11 cellular contexts compared by ENCODE assay signal in the genomic region with DNA sequence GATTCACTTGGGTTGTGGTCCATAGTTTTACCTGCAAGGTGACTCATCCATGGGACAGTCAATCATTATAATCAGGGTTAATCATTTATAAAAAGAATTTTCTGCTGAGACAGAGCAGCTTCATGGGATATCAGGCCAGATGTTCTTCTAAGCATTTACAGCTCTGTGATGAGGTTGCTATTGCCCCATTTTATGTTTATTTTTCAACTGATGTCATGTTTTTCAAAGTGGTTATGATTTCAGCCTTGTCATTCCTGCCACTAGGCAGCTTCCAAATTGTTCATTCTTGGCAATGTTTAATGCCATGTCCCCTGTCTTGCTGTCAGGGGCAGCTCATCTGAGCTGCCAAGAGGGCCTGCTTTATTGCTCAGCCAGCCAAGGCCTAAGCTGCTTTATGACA. TPM values are rescaled to one million over a fixed set of nuclear protein-coding genes. Genes with fewer than 3 reads are reported as not detected.
DNase-seq lines count a peak whose midpoint lies in the region; ATAC-seq and TF ChIP-seq lines count a peak whose summit lies in the region.
"Had no signal": no experiment of that assay in that cellular context is flagged by ENCODE, and none has a peak within 500 bp of the region (broad histone marks: within the 10 kb centered on the region; RNA-seq: fewer than 3 reads in every experiment).

No MANE protein-coding gene starts in this region.

- no peak for TF ChIP-seq RAD21 in HCT116 (IDR thresholded peaks at IDR 0.05; ENCODE audit: low read depth)

- H3K4me1 ChIP-seq in HCT116 (ENCODE audit: control insufficient read depth in 1 of 2, insufficient read depth in 2 of 2, low read length in 2 of 2) = peaks cover 19 to 29% of the 10 kb centered on the region in 2 experiments
- H3K4me1 ChIP-seq in hepatocyte (ENCODE audit: insufficient read depth) = peaks cover 27% of the 10 kb centered on the region
- peaks cover 0 to 9% (median 5%) of the 10 kb centered on the region in 5 donors for H3K4me1 ChIP-seq in subcutaneous abdominal adipose tissue (ENCODE audit: control insufficient read depth in 5 of 5, insufficient read depth in 5 of 5, low read length in 5 of 5)

- peaks cover 5% of the 10 kb centered on the region for H3K36me3 Mint-ChIP-seq in activated CD8-positive, alpha-beta memory T cell treated with anti-CD3 and anti-CD28 coated beads, Interleukin-2, amount 10 ng/mL, durations not matched to agents 7 days and 5 days
- H3K36me3 Mint-ChIP-seq in progenitor cell of endocrine pancreas (ENCODE audit: insufficient read depth) = no peaks in the 10 kb centered on the region

- no peaks in the 10 kb centered on the region for H3K79me2 ChIP-seq in HCT116 (ENCODE audit: insufficient read depth, low read length)
- H3K79me2 ChIP-seq in hepatocyte = no peaks in the 10 kb centered on the region

- no peak overlapping the region for H3K4me3 ChIP-seq in HCT116 (replicated peaks in 1 of 2; ENCODE audit: low read depth in 1 of 2, low read length in 2 of 2)
- H3K4me3 ChIP-seq in brain microvascular endothelial cell (ENCODE audit: low read depth, low read length) = no peak overlapping the region
- no peak overlapping the region for H3K4me3 ChIP-seq in hepatocyte
- H3K4me3 ChIP-seq in subcutaneous abdominal adipose tissue (ENCODE audit: low read depth in 1 of 5, low read length in 5 of 5) = no peak overlapping the region
- H3K4me3 ChIP-seq: lung had no signal

- RAD21 ChIA-PET in HCT116 (lab: Charles Lee; ENCODE audit: low non-redundant PET in 1 of 2, low total read pairs in 2 of 2, uncharacterized antibody in 2 of 2, unreplicated experiment in 2 of 2) = no interaction called here

- CTCF ChIA-PET in HCT116 (lab: Charles Lee) = interaction anchor here (3.0 kb wide), 1 partner anchor 15 kb away, joined by 9 read pairs; no protein-coding TSS in a partner anchor
- CTCF ChIA-PET in activated CD8-positive, alpha-beta memory T cell treated with anti-CD3 and anti-CD28 coated beads, Interleukin-2, amount 10 ng/mL, durations not matched to agents 7 days and 5 days (lab: Charles Lee) = interaction anchor here (0.6 to 2.4 kb wide), 2 partner anchors 10 to 101 kb away, joined by 3 to 7 read pairs; no protein-coding TSS in a partner anchor

- intact Hi-C loops in HCT116 (cut with micrococcal nuclease) = no loop called here

- H3K4me2 ChIP-seq in HCT116 (ENCODE audit: low read length) = peak overlapping the region; percentile 40
- peak overlapping the region; percentile 3 for H3K4me2 ChIP-seq in hepatocyte

- POLR2A ChIA-PET in HCT116 (lab: Charles Lee) = no interaction called here

- TF ChIP-seq POLR2A in HCT116 (IDR thresholded peaks at IDR 0.05; ENCODE audit: borderline replicate concordance, extremely low read depth, insufficient read depth, insufficient read length) = no peak

- no peaks in the 10 kb centered on the region for H3K9me3 ChIP-seq in HCT116 (ENCODE audit: control insufficient read depth in 1 of 2, insufficient read depth in 1 of 2, low read depth in 1 of 2, low read length in 2 of 2)
- H3K9me3 ChIP-seq in hepatocyte (ENCODE audit: low read depth) = no peaks in the 10 kb centered on the region
- H3K9me3 ChIP-seq in subcutaneous abdominal adipose tissue (ENCODE audit: control insufficient read depth in 5 of 5, low read length in 5 of 5) = no peaks in the 10 kb centered on the region

- no TSS peak for BruUV-seq in HCT116 (replicated peaks; lab: Mats Ljungman, UMichigan)

- no peak overlapping the region for H3K4me3 Mint-ChIP-seq in activated CD8-positive, alpha-beta memory T cell treated with anti-CD3 and anti-CD28 coated beads, Interleukin-2, amount 10 ng/mL, durations not matched to agents 7 days and 5 days
- no peak overlapping the region for H3K4me3 Mint-ChIP-seq in progenitor cell of endocrine pancreas (ENCODE audit: low read depth)

- no peak overlapping the region for H3K27ac ChIP-seq in HCT116 (ENCODE audit: low read depth, low read length)
- H3K27ac ChIP-seq in brain microvascular endothelial cell = no peak overlapping the region
- peak overlapping the region; percentile 92 for H3K27ac ChIP-seq in hepatocyte
- peak overlapping the region; percentile 20 for H3K27ac ChIP-seq in subcutaneous abdominal adipose tissue (ENCODE audit: low read depth, low read length)
- H3K27ac ChIP-seq: VCaP had no signal

- H4K20me1 ChIP-seq in HCT116 (ENCODE audit: insufficient read depth) (no peaks in the 10 kb centered on the region), hepatocyte (ENCODE audit: insufficient read depth, poor library complexity, severe bottlenecking) (no peaks in the 10 kb centered on the region)

- H3K27me3 ChIP-seq in HCT116 (ENCODE audit: insufficient read depth, low read length) = no peaks in the 10 kb centered on the region
- H3K27me3 ChIP-seq in brain microvascular endothelial cell (replicated peaks) = no peaks in the 10 kb centered on the region
- H3K27me3 ChIP-seq in hepatocyte = no peaks in the 10 kb centered on the region
- H3K27me3 ChIP-seq in subcutaneous abdominal adipose tissue (ENCODE audit: control insufficient read depth in 5 of 5, insufficient read depth in 4 of 5, low read length in 5 of 5) = no peaks in the 10 kb centered on the region

- ATAC-seq in HCT116 = 0 out of 2 replicates have a peak, but pooled peaks have one; percentile 44
- no peak for ATAC-seq in activated CD8-positive, alpha-beta memory T cell treated with anti-CD3 and anti-CD28 coated beads, Interleukin-2, amount 10 ng/mL, durations not matched to agents 7 days and 5 days
- no peak for ATAC-seq in GM18502 (IDR thresholded peaks at IDR 0.05; ENCODE audit: poor library complexity, unreplicated experiment)

- H2AFZ ChIP-seq in HCT116 (ENCODE audit: low read depth, low read length, poor library complexity, severe bottlenecking) (no peak overlapping the region), hepatocyte (no peak overlapping the region)

- in situ Hi-C loops in brain microvascular endothelial cell (cut with HindIII; ENCODE audit: low pct_ligation_motif_present, low sequenced_read_pairs) = no loop called here

- H3K27me3 Mint-ChIP-seq in activated CD8-positive, alpha-beta memory T cell treated with anti-CD3 and anti-CD28 coated beads, Interleukin-2, amount 10 ng/mL, durations not matched to agents 7 days and 5 days = peaks cover 4% of the 10 kb centered on the region
- no peaks in the 10 kb centered on the region for H3K27me3 Mint-ChIP-seq in progenitor cell of endocrine pancreas

- H3K4me1 Mint-ChIP-seq in activated CD8-positive, alpha-beta memory T cell treated with anti-CD3 and anti-CD28 coated beads, Interleukin-2, amount 10 ng/mL, durations not matched to agents 7 days and 5 days = no peaks in the 10 kb centered on the region
- H3K4me1 Mint-ChIP-seq in progenitor cell of endocrine pancreas (ENCODE audit: low read depth) = peaks cover 1% of the 10 kb centered on the region

- no peaks in the 10 kb centered on the region for H3K9me3 Mint-ChIP-seq in activated CD8-positive, alpha-beta memory T cell treated with anti-CD3 and anti-CD28 coated beads, Interleukin-2, amount 10 ng/mL, durations not matched to agents 7 days and 5 days (ENCODE audit: low read depth)
- peaks cover 6% of the 10 kb centered on the region for H3K9me3 Mint-ChIP-seq in progenitor cell of endocrine pancreas (ENCODE audit: low read depth)

- DNase-seq in HCT116 (ENCODE audit: low read depth, low spot score) (no peak), brain microvascular endothelial cell (peak; percentile 45), hepatocyte (ENCODE audit: low spot score) (peak; percentile 71), progenitor cell of endocrine pancreas (ENCODE audit: low spot score, unreplicated experiment) (no peak)
- no peak for DNase-seq in activated CD8-positive, alpha-beta memory T cell treated with anti-CD3 and anti-CD28 coated beads, Interleukin-2, amount 10 ng/mL, durations not matched to agents 7 days and 5 days
- DNase-seq: NCI-H1105; stimulated activated CD4-positive, alpha-beta T cell treated with anti-CD3 and anti-CD28 coated beads, Interleukin-12 subunit alpha, Interleukin-12 subunit beta, amount 100 ng/mL, for 4 hours had no signal

- H3K9ac ChIP-seq in HCT116 (ENCODE audit: low read length) = no peak overlapping the region
- H3K9ac ChIP-seq in subcutaneous abdominal adipose tissue (ENCODE audit: low read length in 5 of 5) = peak overlapping the region in 1 of 5 donors; percentile 37

- H3K9me2 ChIP-seq in HCT116 (ENCODE audit: insufficient read depth) (no peaks in the 10 kb centered on the region), hepatocyte (replicated peaks; ENCODE audit: insufficient read depth) (no peaks in the 10 kb centered on the region)

- H3K36me3 ChIP-seq in HCT116 (ENCODE audit: control insufficient read depth in 1 of 2, insufficient read depth in 2 of 2, low read length in 2 of 2) (no peaks in the 10 kb centered on the region), brain microvascular endothelial cell (replicated peaks) (no peaks in the 10 kb centered on the region), hepatocyte (replicated peaks; ENCODE audit: insufficient read depth, low read depth) (no peaks in the 10 kb centered on the region), subcutaneous abdominal adipose tissue (ENCODE audit: control insufficient read depth in 5 of 5, insufficient read depth in 5 of 5, low read length in 5 of 5) (no peaks in the 10 kb centered on the region)

- TF ChIP-seq CTCF in HCT116 (IDR thresholded peaks at IDR 0.05 in 2 of 3, conservative IDR thresholded peaks at IDR 0.05 in 1 of 3; ENCODE audit: borderline replicate concordance in 1 of 3, insufficient read depth in 1 of 3, low read depth in 2 of 3, low read length in 2 of 3) (peak in 2 of 3 experiments; percentile 30 to 40; a peak in 3 of 6 replicates), brain microvascular endothelial cell (IDR thresholded peaks at IDR 0.05; ENCODE audit: low read depth, low read length, missing control alignments) (peak; percentile 54), hepatocyte (IDR thresholded peaks at IDR 0.05; ENCODE audit: poor library complexity) (peak; percentile 41), progenitor cell of endocrine pancreas (IDR thresholded peaks at IDR 0.05; ENCODE audit: unreplicated experiment) (no peak)

- no peak overlapping the region for H3K27ac Mint-ChIP-seq in activated CD8-positive, alpha-beta memory T cell treated with anti-CD3 and anti-CD28 coated beads, Interleukin-2, amount 10 ng/mL, durations not matched to agents 7 days and 5 days
- H3K27ac Mint-ChIP-seq in progenitor cell of endocrine pancreas = no peak overlapping the region

TF ChIP-seq in HCT116, 20 proteins besides CTCF, POLR2A, EP300 and RAD21:
- no peak for TF ChIP-seq CBX3 (IDR thresholded peaks at IDR 0.05; ENCODE audit: low read depth)

RNA-seq across cellular contexts. Expression of a gene that starts 35.9 kb away (rescaled TPM):
- 26.8 TPM for total RNA-seq in HCT116 (2021; ENCODE audit: unreplicated experiment)
- polyA plus RNA-seq in HCT116 (2012) = 12.7 and 16.0 TPM in 2 replicates
- total RNA-seq in hepatocyte = 39.5 and 46.2 TPM in 2 replicates
- polyA plus RNA-seq in hepatocyte = 29.3 and 30.5 TPM in 2 replicates
- 10 to 100 TPM; 34.9 to 35.5 TPM for total RNA-seq in activated CD8-positive, alpha-beta memory T cell treated with anti-CD3 and anti-CD28 coated beads, Interleukin-2, amount 10 ng/mL, durations not matched to agents 7 days and 5 days
- 88.5 and 95.0 TPM in 2 replicates for total RNA-seq in progenitor cell of endocrine pancreas

Comparison
In these comparisons a context has a peak if more than half of its experiments do, and no peak if none do; other contexts are left out.
1. DNase-seq: peak in brain microvascular endothelial cell (single experiment) and hepatocyte (single experiment); none in HCT116 (single experiment), activated CD8-positive, alpha-beta memory T cell treated with anti-CD3 and anti-CD28 coated beads, Interleukin-2, amount 10 ng/mL, durations not matched to agents 7 days and 5 days (single experiment) and progenitor cell of endocrine pancreas (single experiment).
2. H3K27ac ChIP-seq: peak in hepatocyte (single experiment) and subcutaneous abdominal adipose tissue (single experiment); none in HCT116 (single experiment) and brain microvascular endothelial cell (single experiment).